9 cellular contexts compared by ENCODE assay signal in genomic region chr13:20174656-20175405, GRCh38. TPM values are rescaled to one million over a fixed set of nuclear protein-coding genes. Genes with fewer than 3 reads are reported as not detected.
DNase-seq lines count a peak whose midpoint lies in the region; ATAC-seq and TF ChIP-seq lines count a peak whose summit lies in the region.
"Had no signal": no experiment of that assay in that cellular context is flagged by ENCODE, and none has a peak within 500 bp of the region (broad histone marks: within the 10 kb centered on the region; RNA-seq: fewer than 3 reads in every experiment).

No MANE protein-coding gene starts in this region.

- CTCF ChIA-PET in activated B cell treated with CpG ODN at 0.5 μM for 24 hours (lab: Charles Lee): no interaction called here
- CTCF ChIA-PET in naive thymus-derived CD4-positive, alpha-beta T cell (lab: Charles Lee): interaction anchor here (1.4 to 1.7 kb wide), 2 partner anchors 9 to 22 kb away, joined by 4 to 5 read pairs; no protein-coding TSS in a partner anchor

- H3K27me3 Mint-ChIP-seq in activated B cell treated with CpG ODN at 0.5 μM for 24 hours: peaks cover 74% of the 10 kb centered on the region
- peaks cover 73 to 89% (median 79%) of the 10 kb centered on the region in 5 donors for H3K27me3 Mint-ChIP-seq in naive thymus-derived CD4-positive, alpha-beta T cell

- no peak overlapping the region for H3K4me3 Mint-ChIP-seq in activated B cell treated with CpG ODN at 0.5 μM for 24 hours
- H3K4me3 Mint-ChIP-seq in naive thymus-derived CD4-positive, alpha-beta T cell: peak overlapping the region in 1 of 10 donors; percentile 20
- H3K4me3 Mint-ChIP-seq: T-helper 1 cell treated with Interleukin-12 subunit alpha and Interleukin-12 subunit beta and Interleukin-4 antibody, amounts not matched to agents 30 μg/mL and 1 μg/mL, for 36 hours had no signal

- H3K9me3 ChIP-seq in DND-41 (ENCODE audit: insufficient read depth, low read length, severe bottlenecking): no peaks in the 10 kb centered on the region
- no peaks in the 10 kb centered on the region for H3K9me3 ChIP-seq in naive thymus-derived CD4-positive, alpha-beta T cell (ENCODE audit: control insufficient read depth in 2 of 3, low read length in 3 of 3)
- H3K9me3 ChIP-seq in thoracic aorta: no peaks in the 10 kb centered on the region

- peaks cover 28% of the 10 kb centered on the region for H3K27me3 ChIP-seq in DND-41 (ENCODE audit: insufficient read depth, low read length, poor library complexity)
- peaks cover 4 to 10% of the 10 kb centered on the region in 2 donors for H3K27me3 ChIP-seq in naive thymus-derived CD4-positive, alpha-beta T cell (ENCODE audit: control insufficient read depth in 2 of 2, insufficient read depth in 2 of 2, low read length in 2 of 2)
- H3K27me3 ChIP-seq in thoracic aorta (replicated peaks; ENCODE audit: insufficient read depth): no peaks in the 10 kb centered on the region

- no peak overlapping the region for H3K27ac ChIP-seq in DND-41 (ENCODE audit: low read length)
- no peak overlapping the region for H3K27ac ChIP-seq in naive thymus-derived CD4-positive, alpha-beta T cell (ENCODE audit: low read depth, low read length)
- H3K27ac ChIP-seq in thoracic aorta: no peak overlapping the region

- H4K20me1 ChIP-seq in DND-41 (ENCODE audit: insufficient read depth, low read length): no peaks in the 10 kb centered on the region

- H3K79me2 ChIP-seq in DND-41 (ENCODE audit: insufficient read depth, low read length): no peaks in the 10 kb centered on the region

- no peaks in the 10 kb centered on the region for H3K4me1 ChIP-seq in DND-41 (ENCODE audit: insufficient read depth, low read length)
- H3K4me1 ChIP-seq in naive thymus-derived CD4-positive, alpha-beta T cell (ENCODE audit: control insufficient read depth in 2 of 2, insufficient read depth in 2 of 2, low read length in 2 of 2): no peaks in the 10 kb centered on the region
- peaks cover 0 to 5% of the 10 kb centered on the region in 2 donors for H3K4me1 ChIP-seq in thoracic aorta (ENCODE audit: control insufficient read depth in 1 of 2, low read depth in 2 of 2)

- no peak overlapping the region for H3K4me2 ChIP-seq in DND-41 (ENCODE audit: insufficient read depth, low read length)

- H3K4me3 ChIP-seq in DND-41 (ENCODE audit: low read depth in 1 of 2, low read length in 2 of 2) (no peak overlapping the region), choroid plexus epithelial cell (ENCODE audit: low read depth, low read length) (peak overlapping the region; percentile 36), thoracic aorta (peak overlapping the region; percentile 47)
- no peak overlapping the region for H3K4me3 ChIP-seq in naive thymus-derived CD4-positive, alpha-beta T cell (ENCODE audit: low read length)

- H3K27ac Mint-ChIP-seq in activated B cell treated with CpG ODN at 0.5 μM for 24 hours: no peak overlapping the region
- H3K27ac Mint-ChIP-seq in naive thymus-derived CD4-positive, alpha-beta T cell: no peak overlapping the region
- H3K27ac Mint-ChIP-seq: T-helper 1 cell treated with Interleukin-12 subunit alpha and Interleukin-12 subunit beta and Interleukin-4 antibody, amounts not matched to agents 30 μg/mL and 1 μg/mL, for 36 hours had no signal

- intact Hi-C loops in activated B cell treated with CpG ODN at 0.5 μM for 24 hours (cut with micrococcal nuclease): loop anchor here (1.0 kb wide), 1 partner anchor 14 kb away; the partner anchor contains the start of gene GJA3
- intact Hi-C loops in naive thymus-derived CD4-positive, alpha-beta T cell (cut with micrococcal nuclease): no loop called here

- TF ChIP-seq CTCF in DND-41 (IDR thresholded peaks at IDR 0.05; ENCODE audit: borderline replicate concordance, extremely low read depth, low read length, poor library complexity, severe bottlenecking) (no peak), activated B cell treated with CpG ODN at 0.5 μM for 24 hours (IDR thresholded peaks at IDR 0.05) (no peak), choroid plexus epithelial cell (conservative IDR thresholded peaks at IDR 0.05; ENCODE audit: low read depth, low read length) (no peak), thoracic aorta (IDR thresholded peaks at IDR 0.05) (no peak)

- H3K36me3 ChIP-seq in DND-41 (ENCODE audit: insufficient read depth, low read length): no peaks in the 10 kb centered on the region
- no peaks in the 10 kb centered on the region for H3K36me3 ChIP-seq in naive thymus-derived CD4-positive, alpha-beta T cell (ENCODE audit: control insufficient read depth in 2 of 3, insufficient read depth in 3 of 3, low read length in 3 of 3)
- H3K36me3 ChIP-seq in thoracic aorta: no peaks in the 10 kb centered on the region

- H3K4me1 Mint-ChIP-seq in activated B cell treated with CpG ODN at 0.5 μM for 24 hours: peaks cover 15% of the 10 kb centered on the region
- peaks cover 0 to 11% (median 6%) of the 10 kb centered on the region in 7 donors for H3K4me1 Mint-ChIP-seq in naive thymus-derived CD4-positive, alpha-beta T cell

- no peak overlapping the region for H2AFZ ChIP-seq in DND-41 (ENCODE audit: low read depth, low read length)

- no peaks in the 10 kb centered on the region for H3K9me3 Mint-ChIP-seq in activated B cell treated with CpG ODN at 0.5 μM for 24 hours
- peaks cover 0 to 1% (median 0%) of the 10 kb centered on the region in 11 donors for H3K9me3 Mint-ChIP-seq in naive thymus-derived CD4-positive, alpha-beta T cell
- H3K9me3 Mint-ChIP-seq: T-helper 1 cell treated with Interleukin-12 subunit alpha and Interleukin-12 subunit beta and Interleukin-4 antibody, amounts not matched to agents 30 μg/mL and 1 μg/mL, for 36 hours had no signal

- no peak overlapping the region for H3K9ac ChIP-seq in DND-41 (ENCODE audit: low read depth, low read length)

- no peak for DNase-seq in DND-41
- DNase-seq in HS-27A (ENCODE audit: low read depth): peak; percentile 50
- peak; percentile 39 for DNase-seq in activated B cell treated with CpG ODN at 0.5 μM for 24 hours
- peak; percentile 86 for DNase-seq in choroid plexus epithelial cell (ENCODE audit: low read depth)
- peak in 1 of 9 donors; percentile 48 for DNase-seq in naive thymus-derived CD4-positive, alpha-beta T cell
- peak; percentile 80 for DNase-seq in thoracic aorta (ENCODE audit: low spot score)
- DNase-seq in NCI-H345 treated with DMSO at 0.1 percent for 48 hours (lab: John Stamatoyannopoulos, UW; ENCODE audit: unreplicated experiment): no peak

- H3K36me3 Mint-ChIP-seq in activated B cell treated with CpG ODN at 0.5 μM for 24 hours (ENCODE audit: low read depth): no peaks in the 10 kb centered on the region
- peaks cover 0 to 4% (median 0%) of the 10 kb centered on the region in 5 donors for H3K36me3 Mint-ChIP-seq in naive thymus-derived CD4-positive, alpha-beta T cell

- ATAC-seq in DND-41 (ENCODE audit: insufficient read depth, low read depth) (peak; percentile 24; the same call in 1 of the 3 replicates), GM21526 (IDR thresholded peaks at IDR 0.05; ENCODE audit: low FRiP score, unreplicated experiment) (peak; percentile 79), activated B cell treated with CpG ODN at 0.5 μM for 24 hours (ENCODE audit: low read depth) (peak; percentile 95), thoracic aorta (ENCODE audit: insufficient number of reproducible peaks, low FRiP score, low read depth) (peak; percentile 62)
- ATAC-seq in naive thymus-derived CD4-positive, alpha-beta T cell: peak; percentile 95

- POLR2A ChIA-PET in activated B cell treated with CpG ODN at 0.5 μM for 24 hours (lab: Charles Lee): interaction anchor here (0.6 kb wide), 1 partner anchor 48 kb away, joined by 7 read pairs; no protein-coding TSS in a partner anchor
- POLR2A ChIA-PET in naive thymus-derived CD4-positive, alpha-beta T cell (lab: Charles Lee): no interaction called here

RNA-seq across cellular contexts. Expression of gene GJA3, which starts 14.0 kb away (rescaled TPM):
- 0.09 and 0.10 TPM in 2 replicates for total RNA-seq in activated B cell treated with CpG ODN at 0.5 μM for 24 hours
- under 1 TPM in 3 of 5 experiments, not detected in 2; 0.05 to 0.17 (median 0.08) TPM for total RNA-seq in naive thymus-derived CD4-positive, alpha-beta T cell
- polyA plus RNA-seq in naive thymus-derived CD4-positive, alpha-beta T cell: under 1 TPM in 1 of 2 donors, not detected in 1; 0.06 TPM
- total RNA-seq in thoracic aorta: under 1 TPM in 1 of 2 donors, not detected in 1; under 0.01 TPM

RNA-seq across cellular contexts. Expression of gene GJB2, which starts 17.9 kb away (rescaled TPM):
- not detected in 2 replicates for total RNA-seq in activated B cell treated with CpG ODN at 0.5 μM for 24 hours
- total RNA-seq in naive thymus-derived CD4-positive, alpha-beta T cell: 1 to 10 TPM in 1 of 5 experiments, under 1 TPM in 2, not detected in 2; 0.13 to 3.6 (median 0.22) TPM
- not detected for polyA plus RNA-seq in naive thymus-derived CD4-positive, alpha-beta T cell
- 1 to 10 TPM in 1 of 2 donors, under 1 TPM in 1; 0.27 to 1.1 TPM for total RNA-seq in thoracic aorta

RNA-seq across cellular contexts. Expression of gene GJB6, which starts 57.3 kb away (rescaled TPM):
- total RNA-seq in activated B cell treated with CpG ODN at 0.5 μM for 24 hours (not detected in 2 replicates), thoracic aorta (not detected)
- total RNA-seq in naive thymus-derived CD4-positive, alpha-beta T cell: 1 to 10 TPM in 3 of 5 experiments, under 1 TPM in 2; 0.22 to 2.4 (median 1.4) TPM
- 1 to 10 TPM in 1 of 2 donors, under 1 TPM in 1; 0.20 to 1.1 TPM for polyA plus RNA-seq in naive thymus-derived CD4-positive, alpha-beta T cell

Comparison
In these comparisons a context has a peak if more than half of its experiments do, and no peak if none do; other contexts are left out.
1. ATAC-seq: peak in every context shown above with its lines; median percentile 95 in activated B cell treated with CpG ODN at 0.5 μM for 24 hours; 95 in naive thymus-derived CD4-positive, alpha-beta T cell; 79 in GM21526; 62 in thoracic aorta; 24 in DND-41.
2. DNase-seq: peak in HS-27A (single experiment), activated B cell treated with CpG ODN at 0.5 μM for 24 hours (single experiment), choroid plexus epithelial cell (single experiment) and thoracic aorta (single experiment); none in DND-41 (single experiment) and NCI-H345 treated with DMSO at 0.1 percent for 48 hours (single experiment).
3. H3K4me3 ChIP-seq: peak in choroid plexus epithelial cell (single experiment) and thoracic aorta (single experiment); none in DND-41 (0 of 2) and naive thymus-derived CD4-positive, alpha-beta T cell (single experiment).